In genomic region chr2:120424274-120424796, GRCh38 we compare ENCODE assay signal across 25 cellular contexts.
DNase-seq lines count a peak whose midpoint lies in the region; ATAC-seq, FAIRE-seq and TF ChIP-seq lines count a peak whose summit lies in the region.
"Had no signal": no experiment of that assay in that cellular context is flagged by ENCODE, and none has a peak within 500 bp of the region (broad histone marks: within the 10 kb centered on the region; RNA-seq: fewer than 3 reads in every experiment).

No MANE protein-coding gene starts in this region.

- no peak for TF ChIP-seq RAD21 in A549 (conservative IDR thresholded peaks at IDR 0.05 in 1 of 2, IDR thresholded peaks at IDR 0.05 in 1 of 2)

- BruUV-seq in PC-3 (replicated peaks; lab: Mats Ljungman, UMichigan) = no TSS peak

- peaks cover 9 to 19% (median 17%) of the 10 kb centered on the region in 3 donors for H3K27me3 Mint-ChIP-seq in CD14-positive monocyte (ENCODE audit: low read depth in 3 of 3)

- POLR2A ChIA-PET in A549 (lab: Yijun Ruan, JAX) = no interaction called here
- POLR2A ChIA-PET in PC-3 (lab: Charles Lee; ENCODE audit: unreplicated experiment) = no interaction called here

- no peak for FAIRE-seq in A549 (lab: Jason Lieb, UNC)
- FAIRE-seq: GM12891 had no signal

- H2AFZ ChIP-seq in osteoblast (ENCODE audit: low read length) = no peak overlapping the region
- H2AFZ ChIP-seq in PC-3 (ENCODE audit: low read length) = no peak overlapping the region

- no peaks in the 10 kb centered on the region for H3K4me1 Mint-ChIP-seq in CD14-positive monocyte
- H3K4me1 Mint-ChIP-seq: CD8-positive, alpha-beta memory T cell had no signal

- H3K27ac Mint-ChIP-seq in CD14-positive monocyte = no peak overlapping the region
- H3K27ac Mint-ChIP-seq: CD8-positive, alpha-beta memory T cell had no signal

- no peak for ATAC-seq in A549
- no peak for ATAC-seq in PC-3

- CTCF ChIA-PET in A549 (lab: Yijun Ruan, JAX) = interaction anchor here (0.8 to 1.2 kb wide), 3 partner anchors 9 to 82 kb away, joined by 3 read pairs; no protein-coding TSS in a partner anchor
- CTCF ChIA-PET in PC-3 (lab: Charles Lee) = no interaction called here

- no peak for DNase-seq in A549 (ENCODE audit: low read depth in 1 of 2, low spot score in 1 of 2)
- peak; percentile 23 for DNase-seq in CD14-positive monocyte (ENCODE audit: low spot score)
- peak; percentile 33 for DNase-seq in islet precursor cell
- DNase-seq in osteoblast (ENCODE audit: insufficient read length, low spot score, missing footprints) = peak; percentile 79
- DNase-seq in PC-3 = no peak
- DNase-seq in tibial nerve (ENCODE audit: low spot score in 2 of 2) = no peak
- DNase-seq in NCI-H2029 treated with DMSO at 0.1 percent for 48 hours (lab: John Stamatoyannopoulos, UW) = no peak
- no peak for DNase-seq in foreskin melanocyte
- DNase-seq: C1 segment of cervical spinal cord; CD8-positive, alpha-beta memory T cell; DMS 273 treated with DMSO at 0.1 percent for 48 hours; DMS79 treated with DMSO at 0.1 percent for 48 hours; GF-D8; GOT3; IMR-90; MM.1S; NCI-H2081; NCI-H2227 treated with DMSO at 0.1 percent for 48 hours; NCI-H526 treated with DMSO at 0.1 percent for 48 hours; Right ventricle myocardium superior; RPMI8226 had no signal

- no peaks in the 10 kb centered on the region for H4K20me1 ChIP-seq in osteoblast (ENCODE audit: insufficient read depth, low read length)
- no peaks in the 10 kb centered on the region for H4K20me1 ChIP-seq in PC-3 (ENCODE audit: low read length)

- H3K4me1 ChIP-seq in A549 = peaks cover 16% of the 10 kb centered on the region; the same call in 2 of the 3 replicates
- H3K4me1 ChIP-seq in osteoblast (ENCODE audit: insufficient read depth, low read length) = no peaks in the 10 kb centered on the region
- no peaks in the 10 kb centered on the region for H3K4me1 ChIP-seq in PC-3 (ENCODE audit: insufficient read depth, low read length)
- no peaks in the 10 kb centered on the region for H3K4me1 ChIP-seq in tibial nerve
- H3K4me1 ChIP-seq: HAP-1, SJSA1 had no signal

- H3K4me3 Mint-ChIP-seq in CD14-positive monocyte = no peak overlapping the region
- H3K4me3 Mint-ChIP-seq: CD8-positive, alpha-beta memory T cell had no signal

- H3K36me3 Mint-ChIP-seq in CD14-positive monocyte = no peaks in the 10 kb centered on the region
- H3K36me3 Mint-ChIP-seq: CD8-positive, alpha-beta memory T cell had no signal

- H3K9ac ChIP-seq in PC-3 (ENCODE audit: low read length) = no peak overlapping the region
- H3K9ac ChIP-seq: KMS-11 had no signal

- H3K27ac ChIP-seq in A549 = no peak overlapping the region
- no peak overlapping the region for H3K27ac ChIP-seq in osteoblast (ENCODE audit: low read depth, low read length)
- H3K27ac ChIP-seq in PC-3 (ENCODE audit: low read length) = no peak overlapping the region
- no peak overlapping the region for H3K27ac ChIP-seq in tibial nerve
- H3K27ac ChIP-seq: KMS-11, SJSA1 had no signal

- WGBS in A549 (ENCODE audit: missing lambda C conversion rate) = 77% methylated on average over 10 of the region's 13 CpGs
- 86 to 93% methylated on average over 13 of the region's 13 CpGs for WGBS in tibial nerve, 2 donors

- H3K9me2 ChIP-seq in PC-3 (replicated peaks; ENCODE audit: low read length) = no peaks in the 10 kb centered on the region

- H3K4me2 ChIP-seq in A549 (no peak overlapping the region), osteoblast (ENCODE audit: insufficient read depth, low read length) (no peak overlapping the region), PC-3 (ENCODE audit: low read length) (no peak overlapping the region)
- H3K4me2 ChIP-seq: KMS-11 had no signal

- H3K27me3 ChIP-seq in osteoblast (ENCODE audit: insufficient read depth, low read length) (peaks cover 56% of the 10 kb centered on the region), PC-3 (ENCODE audit: low read length) (no peaks in the 10 kb centered on the region), tibial nerve (peaks cover 0 to 15% of the 10 kb centered on the region in 2 donors)

- H3K9me3 Mint-ChIP-seq in CD14-positive monocyte = peaks cover 0 to 2% (median 0%) of the 10 kb centered on the region in 7 donors
- H3K9me3 Mint-ChIP-seq: CD8-positive, alpha-beta memory T cell had no signal

- H3K79me2 ChIP-seq in osteoblast (ENCODE audit: insufficient read depth, low read length) = no peaks in the 10 kb centered on the region
- no peaks in the 10 kb centered on the region for H3K79me2 ChIP-seq in PC-3 (ENCODE audit: low read length)

- no peak for TF ChIP-seq EP300 in A549 (IDR thresholded peaks at IDR 0.05)
- no peak for TF ChIP-seq EP300 in tibial nerve (IDR thresholded peaks at IDR 0.05)

- intact Hi-C loops in CD14-positive monocyte (cut with micrococcal nuclease) = no loop called here
- intact Hi-C loops in PC-3 (cut with micrococcal nuclease) = no loop called here

- H3K9me3 ChIP-seq in A549 = no peaks in the 10 kb centered on the region
- no peaks in the 10 kb centered on the region for H3K9me3 ChIP-seq in osteoblast (ENCODE audit: low read depth, low read length)
- no peaks in the 10 kb centered on the region for H3K9me3 ChIP-seq in PC-3 (ENCODE audit: low read length)
- no peaks in the 10 kb centered on the region for H3K9me3 ChIP-seq in tibial nerve
- H3K9me3 ChIP-seq: HAP-1, SJSA1 had no signal

- TF ChIP-seq POLR2A in A549 (IDR thresholded peaks at IDR 0.05; ENCODE audit: low read length) (no peak), tibial nerve (IDR thresholded peaks at IDR 0.05) (no peak)

- TF ChIP-seq CTCF in A549 (IDR thresholded peaks at IDR 0.05) = no peak
- TF ChIP-seq CTCF in CD14-positive monocyte (IDR thresholded peaks at IDR 0.05) = no peak
- no peak for TF ChIP-seq CTCF in osteoblast (IDR thresholded peaks at IDR 0.05; ENCODE audit: extremely low read depth, low read depth, low read length)
- TF ChIP-seq CTCF in PC-3 (conservative IDR thresholded peaks at IDR 0.05; ENCODE audit: low read depth, low read length) = no peak
- TF ChIP-seq CTCF in tibial nerve (IDR thresholded peaks at IDR 0.05) = no peak

- H3K36me3 ChIP-seq in osteoblast (ENCODE audit: insufficient read depth, low read length) (no peaks in the 10 kb centered on the region), PC-3 (ENCODE audit: low read depth, low read length) (no peaks in the 10 kb centered on the region), tibial nerve (no peaks in the 10 kb centered on the region)
- H3K36me3 ChIP-seq: HAP-1, SJSA1 had no signal

- H3F3A ChIP-seq in PC-3 (ENCODE audit: low read length, unreplicated experiment) = no peaks in the 10 kb centered on the region

- no peak overlapping the region for H3K4me3 ChIP-seq in A549
- H3K4me3 ChIP-seq in osteoblast (ENCODE audit: insufficient read depth, low read length) = no peak overlapping the region
- H3K4me3 ChIP-seq in PC-3 (ENCODE audit: low read length) = no peak overlapping the region
- H3K4me3 ChIP-seq in tibial nerve = no peak overlapping the region
- H3K4me3 ChIP-seq: HAP-1, SJSA1 had no signal

TF ChIP-seq in A549, 52 proteins besides CTCF, POLR2A, EP300 and RAD21:
- TF ChIP-seq MAFK (IDR thresholded peaks at IDR 0.05; ENCODE audit: partially characterized antibody) (peak; percentile 40), HEYL (CRISPR knock-in tag; IDR thresholded peaks at IDR 0.05) (no peak)

Comparison
In these comparisons a context has a peak if more than half of its experiments do, and no peak if none do; other contexts are left out.
1. DNase-seq: peak in CD14-positive monocyte (single experiment), islet precursor cell (single experiment) and osteoblast (single experiment); none in A549 (0 of 2), PC-3 (single experiment), tibial nerve (0 of 2), NCI-H2029 treated with DMSO at 0.1 percent for 48 hours (single experiment) and foreskin melanocyte (single experiment).